ENCODE assay signal across 8 cellular contexts in genomic region chr1:29180497-29181412, GRCh38. TPM values are rescaled to one million over a fixed set of nuclear protein-coding genes. Genes with fewer than 3 reads are reported as not detected.
DNase-seq lines count a peak whose midpoint lies in the region; FAIRE-seq and TF ChIP-seq lines count a peak whose summit lies in the region.

No MANE protein-coding gene starts in this region.

- no peaks in the 10 kb centered on the region for H3K79me1 ChIP-seq in mesenchymal stem cell (replicated peaks; ENCODE audit: low read length, poor library complexity, severe bottlenecking)

- in situ Hi-C loops in KBM-7 (cut with MboI; ENCODE audit: low pct_unique_long_range_greater_than_20kb, low sequenced_read_pairs) = loop anchor here (25.0 kb wide), 1 partner anchor 293 kb away; no protein-coding TSS in a partner anchor

- H3K9me2 ChIP-seq in PC-9 (ENCODE audit: insufficient read depth) = no peaks in the 10 kb centered on the region

- peak overlapping the region; percentile 100 for H3K9ac ChIP-seq in mesenchymal stem cell (ENCODE audit: low read length)

- peaks cover 59% of the 10 kb centered on the region for H3K79me2 ChIP-seq in PC-9 (ENCODE audit: low read depth)

- H3K4me3 ChIP-seq in AG04450 (ENCODE audit: low read depth, low read length) = peak overlapping the region; percentile 89
- H3K4me3 ChIP-seq in PC-9 = peak overlapping the region; percentile 92
- H3K4me3 ChIP-seq in choroid plexus epithelial cell (ENCODE audit: low read depth, low read length) = peak overlapping the region; percentile 97
- peak overlapping the region; percentile 94 to 99 for H3K4me3 ChIP-seq in mesenchymal stem cell (ENCODE audit: insufficient read depth in 1 of 2, low read depth in 1 of 2, low read length in 2 of 2)
- H3K4me3 ChIP-seq in urinary bladder (ENCODE audit: low read depth, low read length) = peak overlapping the region; percentile 80

- H4K8ac ChIP-seq in mesenchymal stem cell (ENCODE audit: low read length) = peak overlapping the region; percentile 86

- DNase-seq in AG04450 (ENCODE audit: low read depth, low spot score) (no peak), GM19239 (ENCODE audit: insufficient read length, low spot score) (peak; percentile 19), PC-9 (no peak), choroid plexus epithelial cell (ENCODE audit: low read depth) (peak; percentile 46), mesenchymal stem cell (no peak), KBM-7 (no peak), GM19238 (ENCODE audit: insufficient read length, low spot score) (no peak)

- H2BK120ac ChIP-seq in mesenchymal stem cell (ENCODE audit: low read depth, low read length) = no peak overlapping the region

- no peak for TF ChIP-seq CTCF in AG04450 (IDR thresholded peaks at IDR 0.05; ENCODE audit: low read depth, low read length)
- TF ChIP-seq CTCF in PC-9 (conservative IDR thresholded peaks at IDR 0.05) = no peak
- no peak for TF ChIP-seq CTCF in choroid plexus epithelial cell (conservative IDR thresholded peaks at IDR 0.05; ENCODE audit: low read depth, low read length)

- H3K36me3 ChIP-seq in PC-9 (ENCODE audit: low read depth) (peaks cover 8% of the 10 kb centered on the region; the same call in 1 of the 2 replicates), mesenchymal stem cell (ENCODE audit: control insufficient read depth in 1 of 2, insufficient read depth in 2 of 2, low read depth in 1 of 2, low read length in 2 of 2) (peaks cover 4 to 6% of the 10 kb centered on the region in 2 experiments), urinary bladder (ENCODE audit: insufficient read depth) (no peaks in the 10 kb centered on the region)

- no peak overlapping the region for H4K91ac ChIP-seq in mesenchymal stem cell (ENCODE audit: low read length)

- POLR2A ChIA-PET in AG04450 (lab: Yijun Ruan, JAX) = interaction anchor here (0.6 to 3.4 kb wide), 21 partner anchors 13 to 1538 kb away, joined by 3 to 37 read pairs (median 4); partner anchors contain the start of genes RNU11, TAF12, TMEM200B and YTHDF2
- POLR2A ChIA-PET in PC-9 (lab: Charles Lee; ENCODE audit: unreplicated experiment) = interaction anchor here (0.5 to 0.9 kb wide), 5 partner anchors 18 to 599 kb away, joined by 3 to 7 read pairs (median 3); no protein-coding TSS in a partner anchor

- WGBS in mesenchymal stem cell = 4% methylated on average over 21 of the region's 32 CpGs
- WGBS in urinary bladder = under 1% methylated on average over 32 of the region's 32 CpGs

- TSS peak; percentile 35 for BruUV-seq in PC-9 (replicated peaks; lab: Mats Ljungman, UMichigan)

- H3K18ac ChIP-seq in mesenchymal stem cell (ENCODE audit: low read depth in 1 of 2, low read length in 2 of 2) = peak overlapping the region; percentile 100

- peak overlapping the region; percentile 90 for H2BK15ac ChIP-seq in mesenchymal stem cell (ENCODE audit: low read depth, poor library complexity, severe bottlenecking)

- H3K4me1 ChIP-seq in PC-9 (replicated peaks; ENCODE audit: insufficient read depth) (peaks cover 25% of the 10 kb centered on the region), mesenchymal stem cell (ENCODE audit: control insufficient read depth, insufficient read depth, low read depth, low read length) (peaks cover 6% of the 10 kb centered on the region), urinary bladder (ENCODE audit: insufficient read depth) (peaks cover 7% of the 10 kb centered on the region)

- H3K9me3 ChIP-seq in AG04450 (ENCODE audit: control insufficient read depth, insufficient read depth, low read length) (no peaks in the 10 kb centered on the region; the same call in 1 of the 2 replicates), PC-9 (ENCODE audit: insufficient read depth, low read depth) (no peaks in the 10 kb centered on the region), mesenchymal stem cell (ENCODE audit: control insufficient read depth, low read length) (no peaks in the 10 kb centered on the region)

- H3K4ac ChIP-seq in mesenchymal stem cell (ENCODE audit: low read depth in 1 of 2, low read length in 2 of 2) = peak overlapping the region in 1 of 2 experiments; percentile 24

- intact Hi-C loops in PC-9 (cut with micrococcal nuclease; ENCODE audit: unreplicated experiment) = loop anchor here (1.0 kb wide), 1 partner anchor 35 kb away; no protein-coding TSS in a partner anchor

- CTCF ChIA-PET in AG04450 (lab: Charles Lee) (interaction anchor here (0.5 to 4.4 kb wide), 20 partner anchors 9 to 1623 kb away, joined by 3 to 79 read pairs (median 6); partner anchors contain the start of genes TAF12 and TMEM200B), PC-9 (lab: Charles Lee) (interaction anchor here (0.7 kb wide), 1 partner anchor 299 kb away, joined by 3 read pairs; no protein-coding TSS in a partner anchor)

- H3K27me3 ChIP-seq in AG04450 (ENCODE audit: control insufficient read depth, insufficient read depth, low read length) = no peaks in the 10 kb centered on the region
- H3K27me3 ChIP-seq in PC-9 (ENCODE audit: insufficient read depth, low read depth) = no peaks in the 10 kb centered on the region
- no peaks in the 10 kb centered on the region for H3K27me3 ChIP-seq in mesenchymal stem cell (ENCODE audit: control insufficient read depth in 1 of 2, insufficient read depth in 1 of 2, low read length in 2 of 2)

- H4K20me1 ChIP-seq in PC-9 (ENCODE audit: insufficient read depth) = peaks cover 50% of the 10 kb centered on the region

- peak overlapping the region; percentile 98 for H2BK5ac ChIP-seq in mesenchymal stem cell (ENCODE audit: low read depth, low read length, poor library complexity, severe bottlenecking)

- H3K4me2 ChIP-seq in PC-9 (peak overlapping the region; percentile 92), mesenchymal stem cell (ENCODE audit: low read length, poor library complexity, severe bottlenecking) (peak overlapping the region; percentile 66)

- H3K27ac ChIP-seq in AG04450 (ENCODE audit: low read depth, low read length) (peak overlapping the region; percentile 98), PC-9 (peak overlapping the region; percentile 88), mesenchymal stem cell (ENCODE audit: low read length, poor library complexity, severe bottlenecking) (peak overlapping the region; percentile 55), urinary bladder (ENCODE audit: low read depth) (peak overlapping the region; percentile 100)

- FAIRE-seq in GM19239 (lab: Jason Lieb, UNC) = peak; percentile 35

- peak overlapping the region in 1 of 2 experiments; percentile 60 for H2BK12ac ChIP-seq in mesenchymal stem cell (ENCODE audit: low read length in 2 of 2)

- H2AK5ac ChIP-seq in mesenchymal stem cell (ENCODE audit: low read length, severe bottlenecking) = peak overlapping the region; percentile 22

- no peak overlapping the region for H3K23ac ChIP-seq in mesenchymal stem cell (ENCODE audit: low read length in 2 of 2)

- peak overlapping the region in 1 of 2 experiments; percentile 35 for H3K14ac ChIP-seq in mesenchymal stem cell (ENCODE audit: low read length in 2 of 2)

- H2AFZ ChIP-seq in PC-9 = 0 out of 2 replicates have a peak overlapping the region, but pooled peaks have one; percentile 91
- no peak overlapping the region for H2AFZ ChIP-seq in mesenchymal stem cell (ENCODE audit: low read depth, low read length)

- H3F3A ChIP-seq in PC-9 (ENCODE audit: insufficient read depth, low read depth) = peaks cover 16% of the 10 kb centered on the region; the same call in 1 of the 2 replicates

RNA-seq across cellular contexts. Expression of gene SRSF4, which starts 0.9 kb away (rescaled TPM):
- 39.7 and 45.6 TPM in 2 replicates for polyA plus RNA-seq in AG04450 (2011; rRNA removed)
- 31.5 and 36.5 TPM in 2 replicates for polyA minus RNA-seq in AG04450 (2011; rRNA and poly(A)+ RNA removed)
- total RNA-seq in PC-9 (2021) = 75.7 and 87.6 TPM in 2 replicates
- 52.4 TPM for polyA plus RNA-seq in mesenchymal stem cell (2013, experiment 1 of 2)
- 51.7 TPM for polyA plus RNA-seq in mesenchymal stem cell (2013, experiment 2 of 2)
- total RNA-seq in urinary bladder = 57.3 TPM
- polyA plus RNA-seq in urinary bladder = 88.1 TPM

RNA-seq across cellular contexts. Expression of gene MECR, which starts 50.0 kb away (rescaled TPM):
- polyA plus RNA-seq in AG04450 (2011; rRNA removed) (18.2 and 23.4 TPM in 2 replicates), urinary bladder (17.6 TPM)
- polyA minus RNA-seq in AG04450 (2011; rRNA and poly(A)+ RNA removed) = 27.4 and 35.4 TPM in 2 replicates
- total RNA-seq in PC-9 (2021) (46.4 and 53.9 TPM in 2 replicates), urinary bladder (17.0 TPM)
- 17.2 TPM for polyA plus RNA-seq in mesenchymal stem cell (2013, experiment 1 of 2)
- 18.3 TPM for polyA plus RNA-seq in mesenchymal stem cell (2013, experiment 2 of 2)

RNA-seq across cellular contexts. Expression of gene PTPRU, which starts 55.6 kb away (rescaled TPM):
- polyA plus RNA-seq in AG04450 (2011; rRNA removed) (7.8 and 9.7 TPM in 2 replicates), urinary bladder (17.1 TPM)
- 18.5 and 23.1 TPM in 2 replicates for polyA minus RNA-seq in AG04450 (2011; rRNA and poly(A)+ RNA removed)
- total RNA-seq in PC-9 (2021) (31.4 and 44.3 TPM in 2 replicates), urinary bladder (11.7 TPM)
- 10.1 TPM for polyA plus RNA-seq in mesenchymal stem cell (2013, experiment 1 of 2)
- polyA plus RNA-seq in mesenchymal stem cell (2013, experiment 2 of 2) = 9.8 TPM

RNA-seq across cellular contexts. Expression of gene TMEM200B, which starts 57.1 kb away (rescaled TPM):
- 9.8 and 10.5 TPM in 2 replicates for polyA plus RNA-seq in AG04450 (2011; rRNA removed)
- polyA minus RNA-seq in AG04450 (2011; rRNA and poly(A)+ RNA removed) = 5.5 and 6.2 TPM in 2 replicates
- 1.1 and 1.2 TPM in 2 replicates for total RNA-seq in PC-9 (2021)
- 4.3 TPM for polyA plus RNA-seq in mesenchymal stem cell (2013, experiment 1 of 2)
- 4.3 TPM for polyA plus RNA-seq in mesenchymal stem cell (2013, experiment 2 of 2)
- 20.4 TPM for total RNA-seq in urinary bladder
- polyA plus RNA-seq in urinary bladder = 40.7 TPM

Comparison
In these comparisons a context has a peak if more than half of its experiments do, and no peak if none do; other contexts are left out.
1. DNase-seq: peak in GM19239 (single experiment) and choroid plexus epithelial cell (single experiment); none in AG04450 (single experiment), PC-9 (0 of 2), mesenchymal stem cell (single experiment), KBM-7 (single experiment) and GM19238 (single experiment).
2. Peak in every context shown above with its lines, with median percentiles within 50 percentile points of each other: H3K27ac ChIP-seq and H3K4me3 ChIP-seq.